9 cellular contexts compared by ENCODE assay signal in genomic region chr4:81215219-81215892, GRCh38. TPM values are rescaled to one million over a fixed set of nuclear protein-coding genes. Genes with fewer than 3 reads are reported as not detected.
A peak's percentile ranks its signal among the peaks of the same experiment; 100 is the strongest.
DNase-seq lines count a peak whose midpoint lies in the region; ATAC-seq and TF ChIP-seq lines count a peak whose summit lies in the region.
"Had no signal": no experiment of that assay in that cellular context is flagged by ENCODE, and none has a peak within 500 bp of the region (broad histone marks: within the 10 kb centered on the region; RNA-seq: fewer than 3 reads in every experiment).

Gene PRKG2, minus strand, starts transcription at chr4:81215222. Its CDS starts 10,175 bp downstream, at chr4:81205047.

- peaks cover 0 to 3% (median 0%) of the 10 kb centered on the region in 3 donors for H3K9me3 Mint-ChIP-seq in T-cell
- H3K9me3 Mint-ChIP-seq in glutamatergic neuron (ENCODE audit: unreplicated experiment) = peaks cover 10% of the 10 kb centered on the region

- H3K27ac Mint-ChIP-seq in T-cell = no peak within 1 kb of the TSS
- H3K27ac Mint-ChIP-seq in glutamatergic neuron (ENCODE audit: unreplicated experiment) = peak within 1 kb of the TSS; percentile 91

- H3K36me3 ChIP-seq in H7 (replicated peaks; ENCODE audit: control insufficient read depth, insufficient read depth, low read length) = no peaks in the 10 kb centered on the region
- no peaks in the 10 kb centered on the region for H3K36me3 ChIP-seq in psoas muscle (ENCODE audit: insufficient read depth in 1 of 2, low read depth in 1 of 2)

- ATAC-seq in T-cell (replicated peaks in 1 of 4) = peak in 1 of 4 experiments; percentile 18
- ATAC-seq in psoas muscle = no peak
- no peak for ATAC-seq in HG03175 (IDR thresholded peaks at IDR 0.05; ENCODE audit: unreplicated experiment)
- ATAC-seq: HCT116 had no signal

- peak within 1 kb of the TSS; percentile 47 for H3K4me3 ChIP-seq in H7 (ENCODE audit: insufficient read depth, low read depth, low read length)
- H3K4me3 ChIP-seq in psoas muscle = peak within 1 kb of the TSS; percentile 38

- peak; percentile 29 for DNase-seq in H7
- no peak for DNase-seq in T-cell
- peak; percentile 54 for DNase-seq in glutamatergic neuron
- no peak for DNase-seq in psoas muscle
- no peak for DNase-seq in hepatic stellate cell (ENCODE audit: low spot score)
- DNase-seq in amniotic stem cell (lab: John Stamatoyannopoulos, UW) = no peak
- no peak for DNase-seq in NAMALWA (ENCODE audit: low spot score)

- 2 to 3% (median 2%) methylated on average over 28 to 29 of the region's 29 CpGs for WGBS in psoas muscle, 3 donors

- H3K4me3 Mint-ChIP-seq in T-cell (peak within 1 kb of the TSS; percentile 31 to 56 (median 39)), glutamatergic neuron (ENCODE audit: unreplicated experiment) (peak within 1 kb of the TSS; percentile 90)

- no peak for TF ChIP-seq CTCF in glutamatergic neuron (IDR thresholded peaks at IDR 0.05; ENCODE audit: partially characterized antibody, unreplicated experiment)
- no peak for TF ChIP-seq CTCF in psoas muscle (IDR thresholded peaks at IDR 0.05)

- POLR2A ChIA-PET in T-cell (lab: Charles Lee) = no interaction called here

- H3K4me1 ChIP-seq in psoas muscle = no peaks in the 10 kb centered on the region

- CTCF ChIA-PET in T-cell (lab: Charles Lee) = interaction anchor here in 1 of 2 donors (0.6 kb wide), 1 partner anchor 1017 kb away, joined by 6 read pairs; no protein-coding TSS in a partner anchor

- H3K36me3 Mint-ChIP-seq in T-cell (no peaks in the 10 kb centered on the region), glutamatergic neuron (ENCODE audit: unreplicated experiment) (peaks cover 6% of the 10 kb centered on the region)

- peaks cover 7 to 13% (median 12%) of the 10 kb centered on the region in 3 donors for H3K4me1 Mint-ChIP-seq in T-cell
- H3K4me1 Mint-ChIP-seq in glutamatergic neuron (ENCODE audit: low read depth, unreplicated experiment) = peaks cover 7% of the 10 kb centered on the region

- intact Hi-C loops in psoas muscle (cut with DNase I) = no loop called here

- H3K27me3 ChIP-seq in H7 (ENCODE audit: control insufficient read depth, insufficient read depth, low read length) = peaks cover 45% of the 10 kb centered on the region
- H3K27me3 ChIP-seq in psoas muscle (ENCODE audit: insufficient read depth in 3 of 3, low read length in 2 of 3) = peaks cover 3 to 41% (median 11%) of the 10 kb centered on the region in 3 donors

- H3K9me3 ChIP-seq in psoas muscle = no peaks in the 10 kb centered on the region

- H3K27me3 Mint-ChIP-seq in T-cell (peaks cover 37 to 45% of the 10 kb centered on the region in 2 donors), glutamatergic neuron (ENCODE audit: unreplicated experiment) (peaks cover 16% of the 10 kb centered on the region)

- no peak within 1 kb of the TSS for H3K27ac ChIP-seq in psoas muscle

RNA-seq across cellular contexts. Expression of gene PRKG2, which starts in this region (rescaled TPM):
- total RNA-seq in H7 (2014; rRNA removed; shearing (Covaris generic)) = 2.2 and 3.1 TPM in 2 replicates
- 1 to 10 TPM in 2 of 5 donors, under 1 TPM in 3; 0.49 to 2.9 (median 0.98) TPM for total RNA-seq in T-cell
- 29.7 TPM for total RNA-seq in glutamatergic neuron (ENCODE audit: unreplicated experiment)
- total RNA-seq in psoas muscle = under 1 TPM in 1 of 4 donors, not detected in 3; 0.28 TPM
- under 1 TPM in 1 of 3 donors, not detected in 2; 0.01 TPM for polyA plus RNA-seq in psoas muscle

Comparison
In these comparisons a context has a peak if more than half of its experiments do, and no peak if none do; other contexts are left out.
1. DNase-seq: peak in H7 (single experiment) and glutamatergic neuron (single experiment); none in T-cell (0 of 34), psoas muscle (0 of 2), hepatic stellate cell (single experiment), amniotic stem cell (single experiment) and NAMALWA (single experiment).